1 cellular context compared by ENCODE assay signal in genomic region chr3:3179407-3180094, GRCh38.
TF ChIP-seq lines count a peak whose summit lies in the region.

Gene CRBN (minus strand): TSS chr3:3179691. CDS start chr3:3179687, 4 bp downstream.

TF ChIP-seq in HepG2, 621 proteins besides CTCF, POLR2A, EP300 and RAD21 (continued from another document and continues in another):
- TF ChIP-seq SMARCE1 (IDR thresholded peaks at IDR 0.05; ENCODE audit: borderline replicate concordance) (no peak), SSRP1 (CRISPR knock-in tag; IDR thresholded peaks at IDR 0.05) (no peak), GABPB1 (CRISPR knock-in tag; IDR thresholded peaks at IDR 0.05) (peak; percentile 93), ZNF496 (CRISPR knock-in tag; IDR thresholded peaks at IDR 0.05; ENCODE audit: insufficient replicate concordance) (no peak), NFATC3 (CRISPR knock-in tag; IDR thresholded peaks at IDR 0.05) (no peak), KLF13 (CRISPR knock-in tag; IDR thresholded peaks at IDR 0.05) (0 out of 2 replicates have a peak, but pooled peaks have one; percentile 50), ZNF230 (CRISPR knock-in tag; IDR thresholded peaks at IDR 0.05) (peak; percentile 96; the same call in 1 of the 2 replicates), KDM4B (CRISPR knock-in tag; IDR thresholded peaks at IDR 0.05) (peak; percentile 58; the same call in 1 of the 2 replicates), BRCA1 (CRISPR knock-in tag; IDR thresholded peaks at IDR 0.05) (peak; percentile 97; the same call in 1 of the 2 replicates), CCAR2 (optimal IDR thresholded peaks at IDR 0.05; ENCODE audit: low read depth, low read length) (no peak), MXI1 (IDR thresholded peaks at IDR 0.05; ENCODE audit: borderline replicate concordance, low read depth, low read length) (peak; percentile 57; the same call in 1 of the 3 replicates), ZNF512 (CRISPR knock-in tag; IDR thresholded peaks at IDR 0.05) (no peak), ZNF883 (CRISPR knock-in tag; IDR thresholded peaks at IDR 0.05; ENCODE audit: not compliant biosample characterization) (peak; percentile 95), KAT8 (CRISPR knock-in tag; IDR thresholded peaks at IDR 0.05) (peak; percentile 98), SMARCC2 (IDR thresholded peaks at IDR 0.05) (no peak), ZMYM3 (CRISPR knock-in tag; IDR thresholded peaks at IDR 0.05) (peak; percentile 62; the same call in 1 of the 2 replicates), REXO4 (CRISPR knock-in tag; IDR thresholded peaks at IDR 0.05; ENCODE audit: borderline replicate concordance) (no peak), ZNF24 (IDR thresholded peaks at IDR 0.05) (no peak), ZNF235 (CRISPR knock-in tag; IDR thresholded peaks at IDR 0.05; ENCODE audit: borderline replicate concordance) (no peak), POGZ (CRISPR knock-in tag; IDR thresholded peaks at IDR 0.05) (peak; percentile 99), MIXL1 (CRISPR knock-in tag; IDR thresholded peaks at IDR 0.05) (0 out of 2 replicates have a peak, but pooled peaks have one; percentile 8), PAF1 (CRISPR knock-in tag; IDR thresholded peaks at IDR 0.05) (no peak), FIP1L1 (IDR thresholded peaks at IDR 0.05; ENCODE audit: borderline replicate concordance, insufficient read depth, low read depth, low read length) (peak; percentile 71; the same call in 1 of the 2 replicates), MED1 (CRISPR knock-in tag; IDR thresholded peaks at IDR 0.05) (peak; percentile 75), TCF7L2 (IDR thresholded peaks at IDR 0.05; ENCODE audit: low read depth, low read length) (no peak), ZNF576 (CRISPR knock-in tag; IDR thresholded peaks at IDR 0.05) (0 out of 2 replicates have a peak, but pooled peaks have one; percentile 37), ZNF547 (CRISPR knock-in tag; IDR thresholded peaks at IDR 0.05) (peak; percentile 92), TBL1XR1 (IDR thresholded peaks at IDR 0.05; ENCODE audit: borderline replicate concordance, low read length, partially characterized antibody) (peak; percentile 48), ZNF781 (CRISPR knock-in tag; IDR thresholded peaks at IDR 0.05; ENCODE audit: borderline replicate concordance, not compliant biosample characterization) (peak; percentile 60), EHMT2 (IDR thresholded peaks at IDR 0.05; ENCODE audit: borderline replicate concordance, low read depth, low read length) (no peak), ZBTB1 (CRISPR knock-in tag; IDR thresholded peaks at IDR 0.05; ENCODE audit: borderline replicate concordance) (no peak), ZSCAN20 (CRISPR knock-in tag; IDR thresholded peaks at IDR 0.05; ENCODE audit: borderline replicate concordance) (0 out of 2 replicates have a peak, but pooled peaks have one; percentile 13), AGO1 (IDR thresholded peaks at IDR 0.05; ENCODE audit: low read depth, low read length, poor library complexity, severe bottlenecking) (no peak), MYC (CRISPR knock-in tag; IDR thresholded peaks at IDR 0.05; ENCODE audit: borderline replicate concordance) (peak; percentile 87), CSRNP2 (CRISPR knock-in tag; conservative IDR thresholded peaks at IDR 0.05; ENCODE audit: low read depth) (no peak), ZNF180 (CRISPR knock-in tag; IDR thresholded peaks at IDR 0.05; ENCODE audit: borderline replicate concordance, low read depth) (no peak), SP140L (CRISPR knock-in tag; IDR thresholded peaks at IDR 0.05; ENCODE audit: borderline replicate concordance) (no peak), ZMYM4 (CRISPR knock-in tag; IDR thresholded peaks at IDR 0.05) (peak; percentile 99), ZNF33A (CRISPR knock-in tag; IDR thresholded peaks at IDR 0.05; ENCODE audit: borderline replicate concordance) (peak; percentile 82; the same call in 1 of the 2 replicates), EED (CRISPR knock-in tag; IDR thresholded peaks at IDR 0.05) (peak; percentile 90), SAFB2 (CRISPR knock-in tag; IDR thresholded peaks at IDR 0.05; ENCODE audit: borderline replicate concordance, low read depth) (peak; percentile 92; the same call in 1 of the 2 replicates), ZFP90 (CRISPR knock-in tag; IDR thresholded peaks at IDR 0.05; ENCODE audit: borderline replicate concordance) (peak; percentile 93)
- TF ChIP-seq, protein P1, sequence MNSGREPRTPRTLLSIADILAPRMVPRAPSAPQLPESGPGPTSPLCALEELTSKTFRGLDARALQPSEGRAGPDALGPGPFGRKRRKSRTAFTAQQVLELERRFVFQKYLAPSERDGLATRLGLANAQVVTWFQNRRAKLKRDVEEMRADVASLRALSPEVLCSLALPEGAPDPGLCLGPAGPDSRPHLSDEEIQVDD (CRISPR knock-in tag; IDR thresholded peaks at IDR 0.05; ENCODE audit: borderline replicate concordance) = no peak; the same call in none of the 2 replicates
- TF ChIP-seq, protein P2, sequence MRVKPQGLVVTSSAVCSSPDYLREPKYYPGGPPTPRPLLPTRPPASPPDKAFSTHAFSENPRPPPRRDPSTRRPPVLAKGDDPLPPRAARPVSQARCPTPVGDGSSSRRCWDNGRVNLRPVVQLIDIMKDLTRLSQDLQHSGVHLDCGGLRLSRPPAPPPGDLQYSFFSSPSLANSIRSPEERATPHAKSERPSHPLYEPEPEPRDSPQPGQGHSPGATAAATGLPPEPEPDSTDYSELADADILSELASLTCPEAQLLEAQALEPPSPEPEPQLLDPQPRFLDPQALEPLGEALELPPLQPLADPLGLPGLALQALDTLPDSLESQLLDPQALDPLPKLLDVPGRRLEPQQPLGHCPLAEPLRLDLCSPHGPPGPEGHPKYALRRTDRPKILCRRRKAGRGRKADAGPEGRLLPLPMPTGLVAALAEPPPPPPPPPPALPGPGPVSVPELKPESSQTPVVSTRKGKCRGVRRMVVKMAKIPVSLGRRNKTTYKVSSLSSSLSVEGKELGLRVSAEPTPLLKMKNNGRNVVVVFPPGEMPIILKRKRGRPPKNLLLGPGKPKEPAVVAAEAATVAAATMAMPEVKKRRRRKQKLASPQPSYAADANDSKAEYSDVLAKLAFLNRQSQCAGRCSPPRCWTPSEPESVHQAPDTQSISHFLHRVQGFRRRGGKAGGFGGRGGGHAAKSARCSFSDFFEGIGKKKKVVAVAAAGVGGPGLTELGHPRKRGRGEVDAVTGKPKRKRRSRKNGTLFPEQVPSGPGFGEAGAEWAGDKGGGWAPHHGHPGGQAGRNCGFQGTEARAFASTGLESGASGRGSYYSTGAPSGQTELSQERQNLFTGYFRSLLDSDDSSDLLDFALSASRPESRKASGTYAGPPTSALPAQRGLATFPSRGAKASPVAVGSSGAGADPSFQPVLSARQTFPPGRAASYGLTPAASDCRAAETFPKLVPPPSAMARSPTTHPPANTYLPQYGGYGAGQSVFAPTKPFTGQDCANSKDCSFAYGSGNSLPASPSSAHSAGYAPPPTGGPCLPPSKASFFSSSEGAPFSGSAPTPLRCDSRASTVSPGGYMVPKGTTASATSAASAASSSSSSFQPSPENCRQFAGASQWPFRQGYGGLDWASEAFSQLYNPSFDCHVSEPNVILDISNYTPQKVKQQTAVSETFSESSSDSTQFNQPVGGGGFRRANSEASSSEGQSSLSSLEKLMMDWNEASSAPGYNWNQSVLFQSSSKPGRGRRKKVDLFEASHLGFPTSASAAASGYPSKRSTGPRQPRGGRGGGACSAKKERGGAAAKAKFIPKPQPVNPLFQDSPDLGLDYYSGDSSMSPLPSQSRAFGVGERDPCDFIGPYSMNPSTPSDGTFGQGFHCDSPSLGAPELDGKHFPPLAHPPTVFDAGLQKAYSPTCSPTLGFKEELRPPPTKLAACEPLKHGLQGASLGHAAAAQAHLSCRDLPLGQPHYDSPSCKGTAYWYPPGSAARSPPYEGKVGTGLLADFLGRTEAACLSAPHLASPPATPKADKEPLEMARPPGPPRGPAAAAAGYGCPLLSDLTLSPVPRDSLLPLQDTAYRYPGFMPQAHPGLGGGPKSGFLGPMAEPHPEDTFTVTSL (CRISPR knock-in tag; IDR thresholded peaks at IDR 0.05; ENCODE audit: borderline replicate concordance) = peak; percentile 67; the same call in 1 of the 2 replicates
- TF ChIP-seq, protein P3, sequence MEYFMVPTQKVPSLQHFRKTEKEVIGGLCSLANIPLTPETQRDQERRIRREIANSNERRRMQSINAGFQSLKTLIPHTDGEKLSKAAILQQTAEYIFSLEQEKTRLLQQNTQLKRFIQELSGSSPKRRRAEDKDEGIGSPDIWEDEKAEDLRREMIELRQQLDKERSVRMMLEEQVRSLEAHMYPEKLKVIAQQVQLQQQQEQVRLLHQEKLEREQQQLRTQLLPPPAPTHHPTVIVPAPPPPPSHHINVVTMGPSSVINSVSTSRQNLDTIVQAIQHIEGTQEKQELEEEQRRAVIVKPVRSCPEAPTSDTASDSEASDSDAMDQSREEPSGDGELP (IDR thresholded peaks at IDR 0.05; ENCODE audit: borderline replicate concordance, low read depth) = 0 out of 2 replicates have a peak, but pooled peaks have one; percentile 31
- TF ChIP-seq, protein P4, sequence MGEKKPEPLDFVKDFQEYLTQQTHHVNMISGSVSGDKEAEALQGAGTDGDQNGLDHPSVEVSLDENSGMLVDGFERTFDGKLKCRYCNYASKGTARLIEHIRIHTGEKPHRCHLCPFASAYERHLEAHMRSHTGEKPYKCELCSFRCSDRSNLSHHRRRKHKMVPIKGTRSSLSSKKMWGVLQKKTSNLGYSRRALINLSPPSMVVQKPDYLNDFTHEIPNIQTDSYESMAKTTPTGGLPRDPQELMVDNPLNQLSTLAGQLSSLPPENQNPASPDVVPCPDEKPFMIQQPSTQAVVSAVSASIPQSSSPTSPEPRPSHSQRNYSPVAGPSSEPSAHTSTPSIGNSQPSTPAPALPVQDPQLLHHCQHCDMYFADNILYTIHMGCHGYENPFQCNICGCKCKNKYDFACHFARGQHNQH (CRISPR knock-in tag; IDR thresholded peaks at IDR 0.05) = peak; percentile 79; the same call in 1 of the 2 replicates
- TF ChIP-seq, protein P5, sequence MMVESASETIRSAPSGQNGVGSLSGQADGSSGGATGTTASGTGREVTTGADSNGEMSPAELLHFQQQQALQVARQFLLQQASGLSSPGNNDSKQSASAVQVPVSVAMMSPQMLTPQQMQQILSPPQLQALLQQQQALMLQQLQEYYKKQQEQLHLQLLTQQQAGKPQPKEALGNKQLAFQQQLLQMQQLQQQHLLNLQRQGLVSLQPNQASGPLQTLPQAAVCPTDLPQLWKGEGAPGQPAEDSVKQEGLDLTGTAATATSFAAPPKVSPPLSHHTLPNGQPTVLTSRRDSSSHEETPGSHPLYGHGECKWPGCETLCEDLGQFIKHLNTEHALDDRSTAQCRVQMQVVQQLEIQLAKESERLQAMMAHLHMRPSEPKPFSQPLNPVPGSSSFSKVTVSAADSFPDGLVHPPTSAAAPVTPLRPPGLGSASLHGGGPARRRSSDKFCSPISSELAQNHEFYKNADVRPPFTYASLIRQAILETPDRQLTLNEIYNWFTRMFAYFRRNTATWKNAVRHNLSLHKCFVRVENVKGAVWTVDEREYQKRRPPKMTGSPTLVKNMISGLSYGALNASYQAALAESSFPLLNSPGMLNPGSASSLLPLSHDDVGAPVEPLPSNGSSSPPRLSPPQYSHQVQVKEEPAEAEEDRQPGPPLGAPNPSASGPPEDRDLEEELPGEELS (CRISPR knock-in tag; IDR thresholded peaks at IDR 0.05) = peak; percentile 81
- TF ChIP-seq, protein P6, sequence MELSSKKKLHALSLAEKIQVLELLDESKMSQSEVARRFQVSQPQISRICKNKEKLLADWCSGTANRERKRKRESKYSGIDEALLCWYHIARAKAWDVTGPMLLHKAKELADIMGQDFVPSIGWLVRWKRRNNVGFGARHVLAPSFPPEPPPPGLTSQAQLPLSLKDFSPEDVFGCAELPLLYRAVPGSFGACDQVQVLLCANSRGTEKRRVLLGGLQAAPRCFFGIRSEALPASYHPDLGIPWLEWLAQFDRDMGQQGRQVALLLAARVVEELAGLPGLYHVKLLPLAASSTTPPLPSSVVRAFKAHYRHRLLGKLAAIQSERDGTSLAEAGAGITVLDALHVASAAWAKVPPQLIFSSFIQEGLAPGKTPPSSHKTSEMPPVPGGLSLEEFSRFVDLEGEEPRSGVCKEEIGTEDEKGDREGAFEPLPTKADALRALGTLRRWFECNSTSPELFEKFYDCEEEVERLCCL (CRISPR knock-in tag; IDR thresholded peaks at IDR 0.05; ENCODE audit: borderline replicate concordance) = 0 out of 2 replicates have a peak, but pooled peaks have one; percentile 51
- TF ChIP-seq, protein P7, sequence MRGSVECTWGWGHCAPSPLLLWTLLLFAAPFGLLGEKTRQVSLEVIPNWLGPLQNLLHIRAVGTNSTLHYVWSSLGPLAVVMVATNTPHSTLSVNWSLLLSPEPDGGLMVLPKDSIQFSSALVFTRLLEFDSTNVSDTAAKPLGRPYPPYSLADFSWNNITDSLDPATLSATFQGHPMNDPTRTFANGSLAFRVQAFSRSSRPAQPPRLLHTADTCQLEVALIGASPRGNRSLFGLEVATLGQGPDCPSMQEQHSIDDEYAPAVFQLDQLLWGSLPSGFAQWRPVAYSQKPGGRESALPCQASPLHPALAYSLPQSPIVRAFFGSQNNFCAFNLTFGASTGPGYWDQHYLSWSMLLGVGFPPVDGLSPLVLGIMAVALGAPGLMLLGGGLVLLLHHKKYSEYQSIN (CRISPR knock-in tag; IDR thresholded peaks at IDR 0.05; ENCODE audit: borderline replicate concordance) = no peak
- TF ChIP-seq, protein P8, sequence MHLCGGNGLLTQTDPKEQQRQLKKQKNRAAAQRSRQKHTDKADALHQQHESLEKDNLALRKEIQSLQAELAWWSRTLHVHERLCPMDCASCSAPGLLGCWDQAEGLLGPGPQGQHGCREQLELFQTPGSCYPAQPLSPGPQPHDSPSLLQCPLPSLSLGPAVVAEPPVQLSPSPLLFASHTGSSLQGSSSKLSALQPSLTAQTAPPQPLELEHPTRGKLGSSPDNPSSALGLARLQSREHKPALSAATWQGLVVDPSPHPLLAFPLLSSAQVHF (CRISPR knock-in tag; IDR thresholded peaks at IDR 0.05) = peak; percentile 83; the same call in 1 of the 2 replicates
